ENCODE assay signal across 8 cellular contexts in genomic region chr2:62556082-62556481, GRCh38. TPM values are rescaled to one million over a fixed set of nuclear protein-coding genes. Genes with fewer than 3 reads are reported as not detected.
"Had no signal": no experiment of that assay in that cellular context is flagged by ENCODE, and none has a peak within 500 bp of the region (broad histone marks: within the 10 kb centered on the region; RNA-seq: fewer than 3 reads in every experiment).

No MANE protein-coding gene starts in this region.

- H3K4me1 ChIP-seq: HAP-1 had no signal

- ATAC-seq: HCT116 had no signal

- DNase-seq: GM23248, GOT3, H7, HFFc6, KBM-7 had no signal

- H3K9me3 ChIP-seq: HAP-1 had no signal

- H3K36me3 ChIP-seq: HAP-1 had no signal

- H3K27ac ChIP-seq: GM23248 had no signal

- H2AFZ ChIP-seq: GM23248 had no signal

- H3K9ac ChIP-seq: GM23248 had no signal

- H3K4me3 ChIP-seq: GM23248, HAP-1 had no signal

RNA-seq across cellular contexts. Expression of gene TMEM17, which starts 50.1 kb away (rescaled TPM):
- polyA plus RNA-seq: IgD-negative memory B cell had no signal
